ENCODE assay signal across 26 cellular contexts in the genomic region with DNA sequence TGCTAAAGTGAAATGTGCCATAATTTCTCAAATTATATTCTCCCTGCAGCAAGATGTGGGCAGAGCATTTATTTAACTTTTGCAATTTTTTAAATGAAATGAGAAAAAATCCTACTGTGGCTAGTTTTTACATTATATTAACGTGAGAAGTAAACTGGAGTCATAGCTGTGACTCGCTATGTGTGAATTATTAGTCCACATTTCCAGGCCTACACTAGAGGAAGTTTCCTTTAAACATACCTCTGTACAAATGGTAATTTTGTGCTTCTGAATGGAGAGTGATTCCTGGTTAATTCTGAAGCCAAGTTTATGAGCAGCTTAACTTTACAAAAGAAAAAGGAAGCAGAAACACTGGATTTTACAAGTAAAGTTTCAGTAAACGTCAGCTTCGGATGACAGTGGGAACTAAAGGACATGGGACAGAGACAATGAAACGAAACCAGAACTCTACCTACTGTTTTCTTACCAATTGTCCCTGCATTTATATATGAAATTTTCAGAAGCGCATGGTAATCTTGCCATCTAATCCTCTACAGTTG.
DNase-seq lines count a peak whose midpoint lies in the region; ATAC-seq, FAIRE-seq and TF ChIP-seq lines count a peak whose summit lies in the region.
"Had no signal": no experiment of that assay in that cellular context is flagged by ENCODE, and none has a peak within 500 bp of the region (broad histone marks: within the 10 kb centered on the region; RNA-seq: fewer than 3 reads in every experiment).

No MANE protein-coding gene starts in this region.

- DNase-seq in EL, result peak; percentile 23
- peak; percentile 43 for DNase-seq in M059J (ENCODE audit: low read depth)
- DNase-seq in bronchial epithelial cell (ENCODE audit: low read depth), result peak; percentile 63
- no peak for DNase-seq in mesothelial cell of epicardium (ENCODE audit: low spot score in 2 of 2, unreplicated experiment in 2 of 2)
- no peak for DNase-seq in mesenteric fat pad (ENCODE audit: low spot score)
- no peak for DNase-seq in T-cell
- DNase-seq in kidney glomerular epithelial cell (lab: John Stamatoyannopoulos, UW), result no peak
- DNase-seq in NCI-H510A treated with DMSO at 0.1 percent for 48 hours (lab: John Stamatoyannopoulos, UW), result no peak
- DNase-seq: ACHN; activated B cell treated with CpG ODN at 0.5 μM for 24 hours; activated CD8-positive, alpha-beta T cell treated with anti-CD3 and anti-CD28 coated beads, Interleukin-2, amount 10 ng/mL, durations not matched to agents 7 days and 5 days; activated naive CD4-positive, alpha-beta T cell treated with anti-CD3 and anti-CD28 coated beads, Interleukin-2, amount 10 ng/mL, durations not matched to agents 7 days and 5 days; heart right ventricle; left ventricle myocardium inferior; NCI-H1417; NCI-H2107; NCI-H524; NK-92 treated with Interleukin-12 subunit alpha and Interleukin-12 subunit beta, amount 100 ng/mL, for 24 hours; ovary; Peyer's patch; stimulated activated CD8-positive, alpha-beta memory T cell treated with anti-CD3 and anti-CD28 coated beads, Interleukin-4, amount 100 ng/mL, for 48 hours; T-helper 9 cell; upper lobe of left lung had no signal

- CTCF ChIA-PET in T-cell (lab: Charles Lee), result interaction anchor here in 1 of 2 donors (1.7 kb wide), 1 partner anchor 10 kb away, joined by 4 read pairs; no protein-coding TSS in a partner anchor

- FAIRE-seq in bronchial epithelial cell (lab: Jason Lieb, UNC), result no peak
- FAIRE-seq: D721Med had no signal

- H3K27ac Mint-ChIP-seq in mesothelial cell of epicardium (peak overlapping the region; percentile 66), T-cell (peak overlapping the region in 1 of 2 donors; percentile 10)
- H3K27ac Mint-ChIP-seq: activated B cell treated with CpG ODN at 0.5 μM for 24 hours; activated CD8-positive, alpha-beta T cell treated with anti-CD3 and anti-CD28 coated beads, Interleukin-2, amount 10 ng/mL, durations not matched to agents 7 days and 5 days; activated naive CD4-positive, alpha-beta T cell treated with anti-CD3 and anti-CD28 coated beads, Interleukin-2, amount 10 ng/mL, durations not matched to agents 7 days and 5 days; nephron had no signal

- no peak for ATAC-seq in T-cell (replicated peaks in 1 of 4)
- ATAC-seq: activated CD8-positive, alpha-beta T cell treated with anti-CD3 and anti-CD28 coated beads, Interleukin-2, amount 10 ng/mL, durations not matched to agents 7 days and 5 days; heart right ventricle had no signal

- H3K4me1 Mint-ChIP-seq in mesothelial cell of epicardium (peaks cover 34% of the 10 kb centered on the region), T-cell (peaks cover 29 to 33% (median 32%) of the 10 kb centered on the region in 3 donors)

- no peaks in the 10 kb centered on the region for H3K36me3 Mint-ChIP-seq in mesothelial cell of epicardium
- H3K36me3 Mint-ChIP-seq in T-cell, result no peaks in the 10 kb centered on the region
- H3K36me3 Mint-ChIP-seq: activated naive CD4-positive, alpha-beta T cell treated with anti-CD3 and anti-CD28 coated beads, Interleukin-2, amount 10 ng/mL, durations not matched to agents 7 days and 5 days had no signal

- H3K4me3 Mint-ChIP-seq in mesothelial cell of epicardium (peak overlapping the region; percentile 60), T-cell (peak overlapping the region in 1 of 3 donors; percentile 50)
- H3K4me3 Mint-ChIP-seq: activated naive CD4-positive, alpha-beta T cell treated with anti-CD3 and anti-CD28 coated beads, Interleukin-2, amount 10 ng/mL, durations not matched to agents 7 days and 5 days had no signal

- H3K4me3 ChIP-seq in bronchial epithelial cell (ENCODE audit: low read depth, low read length), result no peak overlapping the region
- H3K4me3 ChIP-seq: ovary, Peyer's patch, right atrium auricular region, upper lobe of left lung had no signal

- POLR2A ChIA-PET in T-cell (lab: Charles Lee), result no interaction called here

- TF ChIP-seq CTCF in bronchial epithelial cell (IDR thresholded peaks at IDR 0.05; ENCODE audit: insufficient read depth, low read length, severe bottlenecking), result no peak
- no peak for TF ChIP-seq CTCF in mesothelial cell of epicardium (IDR thresholded peaks at IDR 0.05; ENCODE audit: unreplicated experiment)

- peaks cover 29% of the 10 kb centered on the region for H3K27me3 ChIP-seq in bronchial epithelial cell (ENCODE audit: control insufficient read depth, insufficient read depth, low read length)
- H3K27me3 ChIP-seq: ovary had no signal

- H3K9me3 Mint-ChIP-seq in mesothelial cell of epicardium, result no peaks in the 10 kb centered on the region
- H3K9me3 Mint-ChIP-seq in T-cell, result no peaks in the 10 kb centered on the region
- H3K9me3 Mint-ChIP-seq: activated B cell treated with CpG ODN at 0.5 μM for 24 hours; activated naive CD4-positive, alpha-beta T cell treated with anti-CD3 and anti-CD28 coated beads, Interleukin-2, amount 10 ng/mL, durations not matched to agents 7 days and 5 days had no signal

- H3K36me3 ChIP-seq in bronchial epithelial cell (ENCODE audit: control insufficient read depth, insufficient read depth, low read length), result no peaks in the 10 kb centered on the region
- H3K36me3 ChIP-seq: heart right ventricle, left ventricle myocardium inferior, ovary, Peyer's patch, right atrium auricular region, upper lobe of left lung had no signal

- H3K27me3 Mint-ChIP-seq in mesothelial cell of epicardium (ENCODE audit: low read depth) (peaks cover 73% of the 10 kb centered on the region), T-cell (peaks cover 74 to 79% of the 10 kb centered on the region in 2 donors)

Comparison
In these comparisons a context has a peak if more than half of its experiments do, and no peak if none do; other contexts are left out.
1. DNase-seq: peak in EL (single experiment), M059J (single experiment) and bronchial epithelial cell (single experiment); none in mesothelial cell of epicardium (0 of 2), mesenteric fat pad (single experiment), T-cell (0 of 34), kidney glomerular epithelial cell (single experiment) and NCI-H510A treated with DMSO at 0.1 percent for 48 hours (single experiment).